ENCODE assay signal across 8 cellular contexts in the genomic region with DNA sequence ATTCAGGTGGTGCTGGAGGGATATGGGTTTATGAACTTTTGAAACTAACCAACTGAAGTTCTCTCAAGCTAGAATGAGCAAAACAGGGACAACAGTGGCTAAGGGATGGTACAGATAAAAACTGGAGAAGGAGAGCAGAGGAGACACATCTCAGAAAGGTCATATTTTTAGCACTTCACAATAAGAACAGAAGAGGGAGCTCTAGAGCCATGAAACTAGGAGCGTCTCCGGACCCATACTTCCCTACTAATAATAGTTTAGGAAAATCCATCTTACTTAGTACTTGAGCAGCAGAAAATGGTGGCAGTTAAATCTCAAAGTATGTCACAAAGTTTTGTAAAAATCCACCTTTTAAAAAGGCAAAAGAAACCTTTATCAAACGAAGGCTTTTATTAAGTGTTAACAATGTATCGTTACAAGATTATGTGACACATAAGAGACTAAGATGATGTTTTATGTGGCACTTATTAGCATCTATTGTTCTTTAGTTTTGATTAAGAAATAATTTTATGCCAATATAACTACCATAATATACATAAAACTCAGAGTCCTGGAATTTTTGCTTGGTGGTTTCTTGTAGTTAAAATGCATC.
DNase-seq lines count a peak whose midpoint lies in the region; TF ChIP-seq lines count a peak whose summit lies in the region.

No MANE protein-coding gene starts in this region.

- intact Hi-C loops in dorsolateral prefrontal cortex (cut with DNase I): loop anchor here in 1 of 2 donors (2.0 kb wide), 1 partner anchor 167 kb away; no protein-coding TSS in a partner anchor

- no peak overlapping the region for H2BK5ac ChIP-seq in mesendoderm (ENCODE audit: low read length)

- H2AFZ ChIP-seq in OCI-LY3 (ENCODE audit: low read depth, low read length): no peak overlapping the region

- no peak overlapping the region for H3K23ac ChIP-seq in mesendoderm (ENCODE audit: low read length)

- TF ChIP-seq CTCF in GM20000 (IDR thresholded peaks at IDR 0.05; ENCODE audit: extremely low read depth, missing control alignments) (peak; percentile 34), HL-60 (IDR thresholded peaks at IDR 0.05; ENCODE audit: insufficient read depth, low read length) (peak; percentile 50), OCI-LY3 (IDR thresholded peaks at IDR 0.05; ENCODE audit: low read depth, low read length) (peak; percentile 67), dorsolateral prefrontal cortex (IDR thresholded peaks at IDR 0.05 in 54 of 56, conservative IDR thresholded peaks at IDR 0.05 in 2 of 56; ENCODE audit: low read depth in 1 of 56, partially characterized antibody in 56 of 56) (peak; percentile 41 to 85 (median 67))

- no peaks in the 10 kb centered on the region for H4K20me1 ChIP-seq in OCI-LY3 (ENCODE audit: insufficient read depth, low read length)

- no peaks in the 10 kb centered on the region for H3K36me3 ChIP-seq in OCI-LY3 (replicated peaks; ENCODE audit: low read depth, low read length)
- no peaks in the 10 kb centered on the region for H3K36me3 ChIP-seq in mesendoderm (ENCODE audit: control insufficient read depth, insufficient read depth, low read length)
- no peaks in the 10 kb centered on the region for H3K36me3 ChIP-seq in effector memory CD4-positive, alpha-beta T cell (ENCODE audit: control insufficient read depth, insufficient read depth, low read length)

- H4K8ac ChIP-seq in mesendoderm (ENCODE audit: low read depth, low read length): no peak overlapping the region

- H2AK5ac ChIP-seq in mesendoderm (ENCODE audit: low read length): no peak overlapping the region

- H3K79me1 ChIP-seq in mesendoderm (ENCODE audit: low read length): no peaks in the 10 kb centered on the region

- WGBS in mesendoderm (ENCODE audit: extremely low coverage, insufficient coverage, low lambda C conversion rate): no CpG with 5 or more reads among the region's 4 CpGs

- H2BK15ac ChIP-seq in mesendoderm (replicated peaks; ENCODE audit: low read depth): no peak overlapping the region

- DNase-seq in ELR (ENCODE audit: low read depth) (peak; percentile 70), GM20000 (ENCODE audit: low spot score) (peak; percentile 32), HL-60 (ENCODE audit: low read depth in 1 of 2, low spot score in 1 of 2) (peak in 1 of 2 experiments; percentile 10), dorsolateral prefrontal cortex (no peak), mesendoderm (peak; percentile 64), COR-L47 (lab: John Stamatoyannopoulos, UW) (no peak)
- no peak for DNase-seq in effector memory CD4-positive, alpha-beta T cell

- H3K4me1 ChIP-seq in OCI-LY3 (ENCODE audit: low read length) (no peaks in the 10 kb centered on the region), mesendoderm (ENCODE audit: control insufficient read depth, low read depth, low read length) (no peaks in the 10 kb centered on the region)
- H3K4me1 ChIP-seq in effector memory CD4-positive, alpha-beta T cell (ENCODE audit: control insufficient read depth, insufficient read depth, low read length, poor library complexity, severe bottlenecking): no peaks in the 10 kb centered on the region

- no peaks in the 10 kb centered on the region for H3K9me3 ChIP-seq in OCI-LY3 (ENCODE audit: insufficient read depth, low read length)
- H3K9me3 ChIP-seq in effector memory CD4-positive, alpha-beta T cell (ENCODE audit: control insufficient read depth, low read length): no peaks in the 10 kb centered on the region

- H3K27me3 ChIP-seq in HL-60 (ENCODE audit: insufficient read depth, poor library complexity, severe bottlenecking) (no peaks in the 10 kb centered on the region), OCI-LY3 (ENCODE audit: low read depth, low read length) (no peaks in the 10 kb centered on the region), dorsolateral prefrontal cortex (no peaks in the 10 kb centered on the region), mesendoderm (ENCODE audit: insufficient read depth, low read length, poor library complexity) (no peaks in the 10 kb centered on the region)
- H3K27me3 ChIP-seq in effector memory CD4-positive, alpha-beta T cell (replicated peaks; ENCODE audit: control insufficient read depth, insufficient read depth, low read length, poor library complexity, severe bottlenecking): no peaks in the 10 kb centered on the region

- no peak overlapping the region for H3K56ac ChIP-seq in mesendoderm (ENCODE audit: low read length)

- no peak overlapping the region for H2BK120ac ChIP-seq in mesendoderm (ENCODE audit: low read depth, low read length)

- H3K79me2 ChIP-seq in OCI-LY3 (ENCODE audit: low read length) (no peaks in the 10 kb centered on the region), mesendoderm (ENCODE audit: control insufficient read depth, insufficient read depth, low read length) (no peaks in the 10 kb centered on the region)

- H3K4me3 ChIP-seq in HL-60 (replicated peaks; ENCODE audit: insufficient read depth, low read length) (no peak overlapping the region), OCI-LY3 (ENCODE audit: low read length) (no peak overlapping the region), dorsolateral prefrontal cortex (no peak overlapping the region), mesendoderm (ENCODE audit: low read length) (no peak overlapping the region)
- no peak overlapping the region for H3K4me3 ChIP-seq in effector memory CD4-positive, alpha-beta T cell (ENCODE audit: insufficient read depth, low read depth, low read length, poor library complexity, severe bottlenecking)

- no peak overlapping the region for H3K9ac ChIP-seq in OCI-LY3 (ENCODE audit: low read length)
- no peak overlapping the region for H3K9ac ChIP-seq in mesendoderm (ENCODE audit: low read length)

- H3K4ac ChIP-seq in mesendoderm (ENCODE audit: low read depth, low read length): no peak overlapping the region

- no peak overlapping the region for H3K18ac ChIP-seq in mesendoderm (ENCODE audit: low read length)

- H3K27ac ChIP-seq in HL-60 (replicated peaks) (no peak overlapping the region), OCI-LY3 (ENCODE audit: low read length) (no peak overlapping the region), dorsolateral prefrontal cortex (no peak overlapping the region), mesendoderm (ENCODE audit: low read depth, low read length) (no peak overlapping the region)
- no peak overlapping the region for H3K27ac ChIP-seq in effector memory CD4-positive, alpha-beta T cell (ENCODE audit: insufficient read depth, low read length, poor library complexity, severe bottlenecking)

- H4K5ac ChIP-seq in mesendoderm (ENCODE audit: low read length): no peak overlapping the region

- 0 out of 2 replicates have a peak overlapping the region, but pooled peaks have one; percentile 22 for H3K4me2 ChIP-seq in OCI-LY3 (ENCODE audit: low read length)
- no peak overlapping the region for H3K4me2 ChIP-seq in mesendoderm (ENCODE audit: low read length)

Comparison
In these comparisons a context has a peak if more than half of its experiments do, and no peak if none do; other contexts are left out.
1. DNase-seq: peak in ELR (single experiment), GM20000 (single experiment) and mesendoderm (single experiment); none in dorsolateral prefrontal cortex (0 of 10), COR-L47 (single experiment) and effector memory CD4-positive, alpha-beta T cell (0 of 3).
2. Peak in every context shown above with its lines, with median percentiles within 50 percentile points of each other: CTCF ChIP-seq.